ENCODE assay signal across 8 cellular contexts in genomic region chr12:122500685-122501488, GRCh38. TPM values are rescaled to one million over a fixed set of nuclear protein-coding genes. Genes with fewer than 3 reads are reported as not detected.
DNase-seq lines count a peak whose midpoint lies in the region; ATAC-seq, FAIRE-seq and TF ChIP-seq lines count a peak whose summit lies in the region.

TSS of gene ZCCHC8 (minus strand) at chr12:122500932. CDS start at chr12:122500840, 92 bp downstream.

- TF ChIP-seq POLR2A in GM12892 (IDR thresholded peaks at IDR 0.05; ENCODE audit: low read depth, low read length) (peak; percentile 89; the same call in 1 of the 2 replicates), adrenal gland (IDR thresholded peaks at IDR 0.05) (peak; percentile 94 to 99), heart left ventricle (IDR thresholded peaks at IDR 0.05) (peak; percentile 67 to 94), upper lobe of left lung (IDR thresholded peaks at IDR 0.05) (peak in 3 of 4 donors; percentile 91 to 98 (median 97))

- whole genome bisulfite sequencing in adrenal gland, 4 donors: 2 to 5% (median 2%) methylated on average over 16 to 52 of the region's 52 CpGs
- WGBS in heart left ventricle, 4 donors: 2 to 4% (median 4%) methylated on average over 31 to 52 of the region's 52 CpGs
- whole genome bisulfite sequencing in upper lobe of left lung, 2 donors: 2 to 7% methylated on average over 24 to 51 of the region's 52 CpGs

- H3K27me3 ChIP-seq in adrenal gland (no peaks in the 10 kb centered on the region), heart left ventricle (no peaks in the 10 kb centered on the region), upper lobe of left lung (no peaks in the 10 kb centered on the region)

- ATAC-seq in HG02852 (IDR thresholded peaks at IDR 0.05; ENCODE audit: unreplicated experiment) (peak; percentile 89), heart left ventricle (peak; percentile 98 to 100 (median 98)), upper lobe of left lung (ENCODE audit: low FRiP score in 2 of 2) (peak; percentile 99 to 100)

- no peak for TF ChIP-seq EP300 in upper lobe of left lung (IDR thresholded peaks at IDR 0.05)

- intact Hi-C loops in adrenal gland (cut with DNase I): no loop called here
- intact Hi-C loops in heart left ventricle (cut with DNase I): loop anchor here in 5 of 10 donors (1.0 to 5.0 kb wide), 4 partner anchors 24 to 251 kb away; partner anchors contain the start of genes RSRC2 (in 3 of the 5), KNTC1 (in 2 of the 5) and DENR (in 1 of the 5)
- intact Hi-C loops in posterior cingulate gyrus (cut with DNase I): loop anchor here (1.0 to 2.0 kb wide), 2 partner anchors 26 to 78 kb away; partner anchors contain the start of genes CLIP1 and KNTC1

- peak in 3 of 6 experiments; percentile 18 to 37 (median 35) for TF ChIP-seq CTCF in adrenal gland (IDR thresholded peaks at IDR 0.05)
- no peak for TF ChIP-seq CTCF in heart left ventricle (IDR thresholded peaks at IDR 0.05)
- peak in 3 of 6 experiments; percentile 35 to 57 (median 47) for TF ChIP-seq CTCF in upper lobe of left lung (IDR thresholded peaks at IDR 0.05)

- H3K36me3 ChIP-seq in adrenal gland (replicated peaks in 1 of 2): peaks cover 0 to 32% of the 10 kb centered on the region in 2 donors
- H3K36me3 ChIP-seq in heart left ventricle: peaks cover 0 to 57% (median 39%) of the 10 kb centered on the region in 9 donors
- H3K36me3 ChIP-seq in upper lobe of left lung: peaks cover 20 to 46% (median 35%) of the 10 kb centered on the region in 4 donors

- peak within 1 kb of the TSS; percentile 48 to 82 (median 58) for H3K4me3 ChIP-seq in adrenal gland
- peak within 1 kb of the TSS; percentile 17 to 95 (median 78) for H3K4me3 ChIP-seq in heart left ventricle
- H3K4me3 ChIP-seq in upper lobe of left lung: peak within 1 kb of the TSS; percentile 67 to 86 (median 76)

- peak; percentile 97 for FAIRE-seq in GM12892 (lab: Jason Lieb, UNC)

- peak within 1 kb of the TSS; percentile 90 to 99 (median 97) for H3K27ac ChIP-seq in adrenal gland
- H3K27ac ChIP-seq in heart left ventricle: peak within 1 kb of the TSS; percentile 84 to 100 (median 96)
- peak within 1 kb of the TSS; percentile 98 to 99 (median 98) for H3K27ac ChIP-seq in upper lobe of left lung

- DNase-seq in GM12892 (ENCODE audit: insufficient read length): peak; percentile 75
- DNase-seq in NCI-H146 (lab: John Stamatoyannopoulos, UW): peak; percentile 98
- peak; percentile 90 to 98 (median 95) for DNase-seq in T-helper 1 cell
- DNase-seq in adrenal gland: peak; percentile 97 to 99 (median 98)
- peak; percentile 96 to 98 (median 97) for DNase-seq in heart left ventricle
- DNase-seq in posterior cingulate gyrus: peak; percentile 93 to 99 (median 97)
- peak; percentile 97 to 99 for DNase-seq in upper lobe of left lung

- H3K9me3 ChIP-seq in adrenal gland (replicated peaks in 1 of 3) (no peaks in the 10 kb centered on the region), heart left ventricle (no peaks in the 10 kb centered on the region), upper lobe of left lung (no peaks in the 10 kb centered on the region)

- H3K4me1 ChIP-seq in adrenal gland (replicated peaks in 1 of 2) (peaks cover 15 to 30% of the 10 kb centered on the region in 2 donors), heart left ventricle (peaks cover 0 to 36% (median 28%) of the 10 kb centered on the region in 12 donors), upper lobe of left lung (peaks cover 25 to 29% (median 26%) of the 10 kb centered on the region in 4 donors)

RNA-seq across cellular contexts. Expression of gene ZCCHC8, which starts in this region (rescaled TPM):
- polyA plus RNA-seq in GM12892 (2012; ENCODE audit: missing spikeins): 23.6 TPM
- total RNA-seq in adrenal gland (10 to 100 TPM; 10.7 to 30.5 (median 17.5) TPM), heart left ventricle (10 to 100 TPM in 2 of 9 donors, 1 to 10 TPM in 7; 6.4 to 14.3 (median 8.0) TPM), upper lobe of left lung (10 to 100 TPM; 16.6 to 58.7 (median 20.0) TPM)
- polyA plus RNA-seq in adrenal gland (10 to 100 TPM; 17.5 to 55.3 (median 39.8) TPM), heart left ventricle (10 to 100 TPM in 1 of 2 donors, 1 to 10 TPM in 1; 7.1 to 11.0 TPM)

Comparison
In these comparisons a context has a peak if more than half of its experiments do, and no peak if none do; other contexts are left out.
1. Peak in every context shown above with its lines: DNase-seq, ATAC-seq, H3K4me3 ChIP-seq and H3K27ac ChIP-seq.